Comparison of ENCODE assay signal across 8 cellular contexts in the genomic region with DNA sequence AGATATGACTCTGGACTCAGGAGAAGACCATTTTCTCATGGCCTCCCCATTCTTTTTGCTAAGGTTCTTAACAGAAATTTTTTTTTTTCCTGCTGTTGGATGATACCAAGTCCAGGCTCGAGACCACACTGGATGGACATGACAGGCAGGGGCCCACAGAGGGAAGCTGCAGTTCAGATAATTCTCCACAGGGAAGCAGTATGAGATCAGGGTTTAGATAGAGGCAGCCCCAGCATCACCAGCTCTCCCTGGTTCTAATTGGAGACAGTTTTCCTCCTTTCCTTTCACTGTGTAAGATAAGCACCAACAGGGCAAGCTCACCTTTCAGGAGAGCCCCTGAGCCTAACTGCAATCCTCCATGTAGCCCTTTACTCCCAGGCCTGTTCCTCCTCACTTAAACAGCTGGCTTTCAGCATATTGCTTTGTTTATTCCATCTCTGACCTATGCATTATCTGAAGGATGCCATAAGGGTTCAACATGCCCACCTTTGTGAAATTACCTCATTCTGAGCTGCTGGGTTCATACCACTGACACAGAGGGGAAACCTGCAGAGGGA.
DNase-seq lines count a peak whose midpoint lies in the region; ATAC-seq, FAIRE-seq and TF ChIP-seq lines count a peak whose summit lies in the region.

No MANE protein-coding gene starts in this region.

- POLR2A ChIA-PET in HepG2 (lab: Yijun Ruan, JAX) = no interaction called here

- TF ChIP-seq POLR2A in HepG2 (IDR thresholded peaks at IDR 0.05; ENCODE audit: insufficient read depth in 1 of 2, low read depth in 2 of 2, low read length in 2 of 2) = no peak

- H3K36me3 ChIP-seq in HepG2 (replicated peaks in 1 of 2; ENCODE audit: control insufficient read depth in 1 of 2, insufficient read depth in 2 of 2, low read length in 2 of 2) = no peaks in the 10 kb centered on the region

- in situ Hi-C loops in HepG2 (cut with HindIII; ENCODE audit: extremely low pct_ligation_motif_present, low pct_unique_long_range_greater_than_20kb) = no loop called here

- H3K4me2 ChIP-seq in HepG2 (ENCODE audit: low read depth, low read length) = no peak overlapping the region

- intact Hi-C loops in HepG2 (cut with micrococcal nuclease; ENCODE audit: unreplicated experiment) = no loop called here

- H3K9me3 ChIP-seq in HepG2 (ENCODE audit: low read length) = no peaks in the 10 kb centered on the region

- no peaks in the 10 kb centered on the region for H3K79me2 ChIP-seq in HepG2 (ENCODE audit: insufficient read depth, low read length)

- no peaks in the 10 kb centered on the region for H3K4me1 ChIP-seq in HepG2 (ENCODE audit: insufficient read depth, low read length)

- FAIRE-seq in HepG2 (lab: Jason Lieb, UNC) = no peak

- WGBS in HepG2 (ENCODE audit: low lambda C conversion rate) = 0% methylated on average over 1 of the region's 1 CpG

- H3K9ac ChIP-seq in HepG2 (ENCODE audit: insufficient read depth, low read depth, low read length) = no peak overlapping the region

- TF ChIP-seq CTCF in VCaP (conservative IDR thresholded peaks at IDR 0.05) (peak; percentile 83), HepG2 (CRISPR knock-in tag; IDR thresholded peaks at IDR 0.05) (peak; percentile 41)

- DNase-seq in SIG-M5 treated with dmso at 0.1 percent for 504 hours (lab: John Stamatoyannopoulos, UW; ENCODE audit: unreplicated experiment) (peak; percentile 32), SIG-M5 (lab: John Stamatoyannopoulos, UW) (no peak), NCI-H1694 treated with DMSO at 0.1 percent for 48 hours (lab: John Stamatoyannopoulos, UW) (peak; percentile 38), HepG2 (ENCODE audit: low spot score) (peak; percentile 8), GM19240 (ENCODE audit: insufficient read length, low spot score) (no peak)

- peaks cover 1 to 17% of the 10 kb centered on the region in 2 experiments; a peak in 2 of 5 replicates for H3K27me3 ChIP-seq in HepG2 (ENCODE audit: control insufficient read depth in 1 of 2, insufficient read depth in 2 of 2, low read length in 2 of 2)

- TF ChIP-seq RAD21 in HepG2 (CRISPR knock-in tag; IDR thresholded peaks at IDR 0.05) = peak; percentile 26; the same call in 1 of the 2 replicates

- no peak overlapping the region for H3K27ac ChIP-seq in VCaP
- no peak overlapping the region for H3K27ac ChIP-seq in HepG2 (ENCODE audit: extremely low read length, insufficient read depth, low read length)

- H4K20me1 ChIP-seq in HepG2 (ENCODE audit: insufficient read depth, low read length) = no peaks in the 10 kb centered on the region

- BruUV-seq in HepG2 (replicated peaks; lab: Mats Ljungman, UMichigan) = no TSS peak

- no peak overlapping the region for H2AFZ ChIP-seq in HepG2 (ENCODE audit: low read length)

- no peak overlapping the region for H3K4me3 ChIP-seq in HepG2 (replicated peaks in 1 of 3; ENCODE audit: insufficient read depth in 1 of 3, low read depth in 2 of 3, low read length in 3 of 3)

- CTCF ChIA-PET in HepG2 (lab: Yijun Ruan, JAX; ENCODE audit: low intra/inter-chr PET ratio, low total read pairs) = no interaction called here

- TF ChIP-seq EP300 in HepG2 (IDR thresholded peaks at IDR 0.05; ENCODE audit: low read depth in 2 of 2, low read length in 2 of 2) = no peak
- no peak for TF ChIP-seq EP300 in HepG2 (CRISPR knock-in tag; IDR thresholded peaks at IDR 0.05; ENCODE audit: borderline replicate concordance)

- ATAC-seq in HepG2 (peak; percentile 82), HG02884 (IDR thresholded peaks at IDR 0.05; ENCODE audit: unreplicated experiment) (no peak), GM19452 (IDR thresholded peaks at IDR 0.05; ENCODE audit: unreplicated experiment) (no peak)

TF ChIP-seq in HepG2, 621 proteins besides CTCF, POLR2A, EP300 and RAD21:
- TF ChIP-seq ZKSCAN5 (CRISPR knock-in tag; IDR thresholded peaks at IDR 0.05) (no peak), ZNF83 (CRISPR knock-in tag; IDR thresholded peaks at IDR 0.05; ENCODE audit: borderline replicate concordance) (no peak), ZBTB42 (CRISPR knock-in tag; IDR thresholded peaks at IDR 0.05) (no peak), STAG1 (CRISPR knock-in tag; IDR thresholded peaks at IDR 0.05) (peak; percentile 47)

Comparison
In these comparisons a context has a peak if more than half of its experiments do, and no peak if none do; other contexts are left out.
1. DNase-seq: peak in SIG-M5 treated with dmso at 0.1 percent for 504 hours (single experiment), NCI-H1694 treated with DMSO at 0.1 percent for 48 hours (single experiment) and HepG2 (single experiment); none in SIG-M5 (single experiment) and GM19240 (single experiment).